13 cellular contexts compared by ENCODE assay signal in genomic region chr3:131729561-131729960, GRCh38.
"Had no signal": no experiment of that assay in that cellular context is flagged by ENCODE, and none has a peak within 500 bp of the region (broad histone marks: within the 10 kb centered on the region; RNA-seq: fewer than 3 reads in every experiment).

No MANE protein-coding gene starts in this region.

- DNase-seq: activated CD4-positive, alpha-beta T cell treated with anti-CD3 and anti-CD28 coated beads for 4 hours; activated naive CD4-positive, alpha-beta T cell treated with anti-CD3 and anti-CD28 coated beads, Interleukin-2, amount 10 ng/mL, durations not matched to agents 7 days and 5 days; adrenal gland; body of pancreas; effector memory CD4-positive, alpha-beta T cell; immature natural killer cell; left cardiac atrium; lower lobe of right lung; naive B cell; WERI-Rb-1 had no signal

- H3K36me3 ChIP-seq: adrenal gland, lower lobe of right lung, neutrophil, tibial nerve, WERI-Rb-1 had no signal

- H3K9me3 ChIP-seq: adrenal gland, body of pancreas, lower lobe of right lung, neutrophil, tibial nerve had no signal

- H3K27ac ChIP-seq: adrenal gland, body of pancreas, epithelial cell of prostate, lower lobe of right lung, neutrophil, tibial nerve, WERI-Rb-1 had no signal

- H3K27me3 ChIP-seq: adrenal gland, body of pancreas, tibial nerve had no signal

- H3K4me3 ChIP-seq: adrenal gland, body of pancreas, lower lobe of right lung, tibial nerve had no signal

- H3K4me1 ChIP-seq: adrenal gland, body of pancreas, lower lobe of right lung, tibial nerve had no signal
